Comparison of ENCODE assay signal across 8 cellular contexts in the genomic region with DNA sequence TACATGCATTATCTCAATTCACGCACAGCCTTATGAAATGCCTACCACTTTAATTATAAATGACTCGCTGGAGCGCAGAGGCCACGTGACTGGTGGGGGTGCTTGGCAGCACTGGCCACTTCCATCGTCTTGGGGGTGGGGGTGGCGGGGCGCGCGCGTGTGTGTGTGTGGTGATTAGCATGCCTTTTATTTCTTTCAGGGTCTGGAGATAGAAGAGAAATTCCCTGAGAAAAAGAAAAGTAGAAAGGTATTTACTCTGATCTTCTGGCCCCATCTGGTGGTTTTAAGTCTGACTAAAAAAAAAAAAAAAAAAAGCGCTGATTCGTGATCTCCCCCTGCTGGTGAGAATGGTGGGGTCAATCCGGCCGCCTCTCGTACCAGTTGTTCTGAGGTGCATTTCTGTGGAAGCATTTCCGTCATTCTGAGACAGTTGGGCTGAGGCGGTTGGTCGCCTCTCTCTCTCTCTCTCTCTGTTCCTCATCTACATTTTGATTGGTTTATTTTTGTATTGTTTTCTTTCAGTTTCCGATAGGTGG. TPM values are rescaled to one million over a fixed set of nuclear protein-coding genes. Genes with fewer than 3 reads are reported as not detected.
DNase-seq lines count a peak whose midpoint lies in the region; ATAC-seq and TF ChIP-seq lines count a peak whose summit lies in the region.

A gene with protein sequence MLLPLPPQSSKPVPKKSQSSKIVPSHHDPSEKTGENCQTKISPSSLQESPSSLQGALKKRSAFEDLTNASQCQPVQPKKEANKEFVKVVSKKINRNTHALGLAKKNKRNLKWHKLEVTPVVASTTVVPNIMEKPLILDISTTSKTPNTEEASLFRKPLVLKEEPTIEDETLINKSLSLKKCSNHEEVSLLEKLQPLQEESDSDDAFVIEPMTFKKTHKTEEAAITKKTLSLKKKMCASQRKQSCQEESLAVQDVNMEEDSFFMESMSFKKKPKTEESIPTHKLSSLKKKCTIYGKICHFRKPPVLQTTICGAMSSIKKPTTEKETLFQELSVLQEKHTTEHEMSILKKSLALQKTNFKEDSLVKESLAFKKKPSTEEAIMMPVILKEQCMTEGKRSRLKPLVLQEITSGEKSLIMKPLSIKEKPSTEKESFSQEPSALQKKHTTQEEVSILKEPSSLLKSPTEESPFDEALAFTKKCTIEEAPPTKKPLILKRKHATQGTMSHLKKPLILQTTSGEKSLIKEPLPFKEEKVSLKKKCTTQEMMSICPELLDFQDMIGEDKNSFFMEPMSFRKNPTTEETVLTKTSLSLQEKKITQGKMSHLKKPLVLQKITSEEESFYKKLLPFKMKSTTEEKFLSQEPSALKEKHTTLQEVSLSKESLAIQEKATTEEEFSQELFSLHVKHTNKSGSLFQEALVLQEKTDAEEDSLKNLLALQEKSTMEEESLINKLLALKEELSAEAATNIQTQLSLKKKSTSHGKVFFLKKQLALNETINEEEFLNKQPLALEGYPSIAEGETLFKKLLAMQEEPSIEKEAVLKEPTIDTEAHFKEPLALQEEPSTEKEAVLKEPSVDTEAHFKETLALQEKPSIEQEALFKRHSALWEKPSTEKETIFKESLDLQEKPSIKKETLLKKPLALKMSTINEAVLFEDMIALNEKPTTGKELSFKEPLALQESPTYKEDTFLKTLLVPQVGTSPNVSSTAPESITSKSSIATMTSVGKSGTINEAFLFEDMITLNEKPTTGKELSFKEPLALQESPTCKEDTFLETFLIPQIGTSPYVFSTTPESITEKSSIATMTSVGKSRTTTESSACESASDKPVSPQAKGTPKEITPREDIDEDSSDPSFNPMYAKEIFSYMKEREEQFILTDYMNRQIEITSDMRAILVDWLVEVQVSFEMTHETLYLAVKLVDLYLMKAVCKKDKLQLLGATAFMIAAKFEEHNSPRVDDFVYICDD (N-terminal part only) (plus strand): TSS at position 402 of the 536 bp plus-strand sequence. CDS start 80,399 bp downstream, outside the sequence.

- intact Hi-C loops in CD8-positive, alpha-beta T cell (cut with DNase I, micrococcal nuclease) = loop anchor here in 1 of 2 experiments (2.0 kb wide), 1 partner anchor 290 kb away; no protein-coding TSS in a partner anchor

- peak within 1 kb of the TSS; percentile 56 for H3K27ac ChIP-seq in CD8-positive, alpha-beta T cell (ENCODE audit: low read depth, low read length)

- peak within 1 kb of the TSS; percentile 83 for H3K4me3 Mint-ChIP-seq in CD8-positive, alpha-beta T cell
- peak within 1 kb of the TSS; percentile 72 for H3K4me3 Mint-ChIP-seq in activated CD8-positive, alpha-beta T cell treated with anti-CD3 and anti-CD28 coated beads, Interleukin-2, amount 10 ng/mL, durations not matched to agents 7 days and 5 days

- no peaks in the 10 kb centered on the region for H3K9me3 ChIP-seq in CD8-positive, alpha-beta T cell (ENCODE audit: low read length)

- DNase-seq in CD8-positive, alpha-beta T cell = peak; percentile 45 to 77 (median 64)
- DNase-seq in NCI-H748 (lab: John Stamatoyannopoulos, UW; ENCODE audit: unreplicated experiment) (peak; percentile 77), middle frontal gyrus (ENCODE audit: extremely low spot score, low spot score) (peak; percentile 6)
- peak; percentile 79 for DNase-seq in activated CD8-positive, alpha-beta T cell treated with anti-CD3 and anti-CD28 coated beads, Interleukin-2, amount 10 ng/mL, durations not matched to agents 7 days and 5 days
- DNase-seq in effector CD8-positive, alpha-beta T cell (lab: John Stamatoyannopoulos, UW) = peak; percentile 45
- peak; percentile 37 to 42 for DNase-seq in stimulated activated CD8-positive, alpha-beta memory T cell treated with anti-CD3 and anti-CD28 coated beads, Interleukin-2, amount 100 ng/mL, for 1 hour (ENCODE audit: low read depth in 2 of 2)

- peaks cover 9% of the 10 kb centered on the region for H3K4me1 Mint-ChIP-seq in CD8-positive, alpha-beta T cell (ENCODE audit: low read depth)
- H3K4me1 Mint-ChIP-seq in activated CD8-positive, alpha-beta T cell treated with anti-CD3 and anti-CD28 coated beads, Interleukin-2, amount 10 ng/mL, durations not matched to agents 7 days and 5 days (ENCODE audit: low read depth) = peaks cover 14% of the 10 kb centered on the region

- no peaks in the 10 kb centered on the region for H3K27me3 Mint-ChIP-seq in CD8-positive, alpha-beta T cell (ENCODE audit: low read depth)
- no peaks in the 10 kb centered on the region for H3K27me3 Mint-ChIP-seq in activated CD8-positive, alpha-beta T cell treated with anti-CD3 and anti-CD28 coated beads, Interleukin-2, amount 10 ng/mL, durations not matched to agents 7 days and 5 days (ENCODE audit: low read depth)

- POLR2A ChIA-PET in CD8-positive, alpha-beta T cell (lab: Charles Lee) = no interaction called here
- POLR2A ChIA-PET in activated CD8-positive, alpha-beta T cell treated with anti-CD3 and anti-CD28 coated beads, Interleukin-2, amount 10 ng/mL, durations not matched to agents 7 days and 5 days (lab: Charles Lee) = interaction anchor here (0.6 to 0.9 kb wide), 3 partner anchors 37 to 1771 kb away, joined by 3 read pairs; no protein-coding TSS in a partner anchor

- H3K36me3 Mint-ChIP-seq in CD8-positive, alpha-beta T cell = no peaks in the 10 kb centered on the region
- H3K36me3 Mint-ChIP-seq in activated CD8-positive, alpha-beta T cell treated with anti-CD3 and anti-CD28 coated beads, Interleukin-2, amount 10 ng/mL, durations not matched to agents 7 days and 5 days (ENCODE audit: low read depth) = no peaks in the 10 kb centered on the region

- H3K4me3 ChIP-seq in CD8-positive, alpha-beta T cell (ENCODE audit: low read depth, low read length) = peak within 1 kb of the TSS; percentile 42

- no peaks in the 10 kb centered on the region for H3K9me3 Mint-ChIP-seq in CD8-positive, alpha-beta T cell
- no peaks in the 10 kb centered on the region for H3K9me3 Mint-ChIP-seq in activated CD8-positive, alpha-beta T cell treated with anti-CD3 and anti-CD28 coated beads, Interleukin-2, amount 10 ng/mL, durations not matched to agents 7 days and 5 days (ENCODE audit: insufficient read depth)

- H3K4me1 ChIP-seq in CD8-positive, alpha-beta T cell (ENCODE audit: insufficient read depth, low read length) = peaks cover 13% of the 10 kb centered on the region

- no peaks in the 10 kb centered on the region for H3K27me3 ChIP-seq in CD8-positive, alpha-beta T cell (ENCODE audit: insufficient read depth, low read length)

- CTCF ChIA-PET in CD8-positive, alpha-beta T cell (lab: Charles Lee) = interaction anchor here (0.6 to 2.9 kb wide), 5 partner anchors 284 to 294 kb away, joined by 3 to 8 read pairs (median 3); no protein-coding TSS in a partner anchor
- CTCF ChIA-PET in activated CD8-positive, alpha-beta T cell treated with anti-CD3 and anti-CD28 coated beads, Interleukin-2, amount 10 ng/mL, durations not matched to agents 7 days and 5 days (lab: Charles Lee) = interaction anchor here (0.6 to 1.5 kb wide), 5 partner anchors 8 to 325 kb away, joined by 3 to 7 read pairs (median 3); a partner anchor contains a TSS

- H3K36me3 ChIP-seq in CD8-positive, alpha-beta T cell (ENCODE audit: insufficient read depth, low read length) = no peaks in the 10 kb centered on the region

- peak; percentile 46 for TF ChIP-seq CTCF in CD8-positive, alpha-beta T cell (IDR thresholded peaks at IDR 0.05)

- peak within 1 kb of the TSS; percentile 88 for H3K27ac Mint-ChIP-seq in CD8-positive, alpha-beta T cell
- H3K27ac Mint-ChIP-seq in activated CD8-positive, alpha-beta T cell treated with anti-CD3 and anti-CD28 coated beads, Interleukin-2, amount 10 ng/mL, durations not matched to agents 7 days and 5 days = peak within 1 kb of the TSS; percentile 91

- ATAC-seq in CD8-positive, alpha-beta T cell = peak; percentile 96
- peak; percentile 93 for ATAC-seq in GM19397 (IDR thresholded peaks at IDR 0.05; ENCODE audit: unreplicated experiment)
- ATAC-seq in HG03521 (IDR thresholded peaks at IDR 0.05; ENCODE audit: unreplicated experiment) = peak; percentile 99
- peak; percentile 99 for ATAC-seq in activated CD8-positive, alpha-beta T cell treated with anti-CD3 and anti-CD28 coated beads, Interleukin-2, amount 10 ng/mL, durations not matched to agents 7 days and 5 days

RNA-seq across cellular contexts. Expression of the gene that starts here (rescaled TPM):
- total RNA-seq in CD8-positive, alpha-beta T cell = under 1 TPM in 1 of 2 experiments, not detected in 1; 0.49 TPM
- under 1 TPM; 0.21 to 0.76 TPM for total RNA-seq in activated CD8-positive, alpha-beta T cell treated with anti-CD3 and anti-CD28 coated beads, Interleukin-2, amount 10 ng/mL, durations not matched to agents 7 days and 5 days

Comparison
In these comparisons a context has a peak if more than half of its experiments do, and no peak if none do; other contexts are left out.
1. Peak in every context shown above with its lines: DNase-seq, ATAC-seq, H3K4me3 ChIP-seq and H3K27ac ChIP-seq.
2. Peak in DNase-seq, ATAC-seq, H3K4me3 ChIP-seq and H3K27ac ChIP-seq in CD8-positive, alpha-beta T cell; RNA of the gene not detected or under 1 TPM.
3. Peak in DNase-seq and ATAC-seq in activated CD8-positive, alpha-beta T cell treated with anti-CD3 and anti-CD28 coated beads, Interleukin-2, amount 10 ng/mL, durations not matched to agents 7 days and 5 days; RNA of the gene not detected or under 1 TPM.
4. DNase-seq: peak in every context shown above with its lines; median percentile 79 in activated CD8-positive, alpha-beta T cell treated with anti-CD3 and anti-CD28 coated beads, Interleukin-2, amount 10 ng/mL, durations not matched to agents 7 days and 5 days; 77 in NCI-H748; 64 in CD8-positive, alpha-beta T cell; 45 in effector CD8-positive, alpha-beta T cell; 40 in stimulated activated CD8-positive, alpha-beta memory T cell treated with anti-CD3 and anti-CD28 coated beads, Interleukin-2, amount 100 ng/mL, for 1 hour; 6 in middle frontal gyrus.